ENCODE assay signal across 10 cellular contexts in genomic region chrY:12621446-12622081, GRCh38.
A peak's percentile ranks its signal among the peaks of the same experiment; 100 is the strongest.
DNase-seq lines count a peak whose midpoint lies in the region; ATAC-seq and TF ChIP-seq lines count a peak whose summit lies in the region.
"Had no signal": no experiment of that assay in that cellular context is flagged by ENCODE, and none has a peak within 500 bp of the region (broad histone marks: within the 10 kb centered on the region; RNA-seq: fewer than 3 reads in every experiment).

No MANE protein-coding gene starts in this region.

- no peak for TF ChIP-seq POLR2A in thyroid gland (IDR thresholded peaks at IDR 0.05)

- no peak overlapping the region for H3K4me3 Mint-ChIP-seq in activated naive CD4-positive, alpha-beta T cell treated with anti-CD3 and anti-CD28 coated beads, Interleukin-2, amount 10 ng/mL, durations not matched to agents 7 days and 5 days
- H3K4me3 Mint-ChIP-seq: CD8-positive, alpha-beta memory T cell had no signal

- TF ChIP-seq CTCF in fibroblast of pulmonary artery (IDR thresholded peaks at IDR 0.05; ENCODE audit: low read length, missing control alignments) (peak; percentile 58), thyroid gland (IDR thresholded peaks at IDR 0.05) (peak in 2 of 6 experiments; percentile 43 to 51)

- H3K9me3 ChIP-seq in thyroid gland: no peaks in the 10 kb centered on the region
- no peaks in the 10 kb centered on the region for H3K9me3 ChIP-seq in effector memory CD4-positive, alpha-beta T cell (ENCODE audit: control insufficient read depth, low read length)
- H3K9me3 ChIP-seq: suprapubic skin had no signal

- no peaks in the 10 kb centered on the region for H3K27me3 Mint-ChIP-seq in activated naive CD4-positive, alpha-beta T cell treated with anti-CD3 and anti-CD28 coated beads, Interleukin-2, amount 10 ng/mL, durations not matched to agents 7 days and 5 days
- H3K27me3 Mint-ChIP-seq: CD8-positive, alpha-beta memory T cell had no signal

- no peaks in the 10 kb centered on the region for H3K36me3 ChIP-seq in thyroid gland
- H3K36me3 ChIP-seq in effector memory CD4-positive, alpha-beta T cell (ENCODE audit: control insufficient read depth, insufficient read depth, low read length): no peaks in the 10 kb centered on the region
- H3K36me3 ChIP-seq: suprapubic skin had no signal

- 7 to 22% methylated on average over 4 to 9 of the region's 17 CpGs for WGBS in thyroid gland, 2 donors

- no peaks in the 10 kb centered on the region for H3K4me1 ChIP-seq in thyroid gland
- H3K4me1 ChIP-seq in effector memory CD4-positive, alpha-beta T cell (ENCODE audit: control insufficient read depth, insufficient read depth, low read length, poor library complexity, severe bottlenecking): no peaks in the 10 kb centered on the region
- H3K4me1 ChIP-seq: suprapubic skin had no signal

- DNase-seq in activated naive CD4-positive, alpha-beta T cell treated with anti-CD3 and anti-CD28 coated beads, Interleukin-2, amount 10 ng/mL, durations not matched to agents 7 days and 5 days: peak; percentile 24
- DNase-seq in activated naive CD4-positive, alpha-beta T cell treated with anti-CD3 and anti-CD28 coated beads, Interleukin-2, amount 50 U/mL, for 16 hours: no peak
- peak; percentile 5 for DNase-seq in NCI-H460 (ENCODE audit: extremely low read depth, low read depth)
- peak; percentile 51 for DNase-seq in fibroblast of pulmonary artery (ENCODE audit: low read depth)
- peak; percentile 2 to 4 for DNase-seq in thyroid gland
- DNase-seq in NCI-H1930 (lab: John Stamatoyannopoulos, UW): no peak
- DNase-seq in effector memory CD4-positive, alpha-beta T cell: no peak
- DNase-seq: CD8-positive, alpha-beta memory T cell had no signal

- H3K27ac Mint-ChIP-seq in activated naive CD4-positive, alpha-beta T cell treated with anti-CD3 and anti-CD28 coated beads, Interleukin-2, amount 10 ng/mL, durations not matched to agents 7 days and 5 days: peak overlapping the region; percentile 33

- CTCF ChIA-PET in activated naive CD4-positive, alpha-beta T cell treated with anti-CD3 and anti-CD28 coated beads, Interleukin-2, amount 10 ng/mL, durations not matched to agents 7 days and 5 days (lab: Charles Lee): interaction anchor here (2.8 kb wide), 1 partner anchor 142 kb away, joined by 12 read pairs; no protein-coding TSS in a partner anchor

- intact Hi-C loops in thyroid gland (cut with DNase I): no loop called here

- ATAC-seq in GM21619 (IDR thresholded peaks at IDR 0.05; ENCODE audit: unreplicated experiment): no peak

- no peaks in the 10 kb centered on the region for H3K9me3 Mint-ChIP-seq in activated naive CD4-positive, alpha-beta T cell treated with anti-CD3 and anti-CD28 coated beads, Interleukin-2, amount 10 ng/mL, durations not matched to agents 7 days and 5 days
- H3K9me3 Mint-ChIP-seq: CD8-positive, alpha-beta memory T cell had no signal

- H3K4me3 ChIP-seq in fibroblast of pulmonary artery (replicated peaks; ENCODE audit: low read depth, low read length): no peak overlapping the region
- no peak overlapping the region for H3K4me3 ChIP-seq in thyroid gland (replicated peaks in 1 of 3)
- H3K4me3 ChIP-seq in effector memory CD4-positive, alpha-beta T cell (ENCODE audit: insufficient read depth, low read depth, low read length, poor library complexity, severe bottlenecking): no peak overlapping the region
- H3K4me3 ChIP-seq: suprapubic skin had no signal

- H3K4me1 Mint-ChIP-seq in activated naive CD4-positive, alpha-beta T cell treated with anti-CD3 and anti-CD28 coated beads, Interleukin-2, amount 10 ng/mL, durations not matched to agents 7 days and 5 days: peaks cover 17% of the 10 kb centered on the region

- no peaks in the 10 kb centered on the region for H3K36me3 Mint-ChIP-seq in activated naive CD4-positive, alpha-beta T cell treated with anti-CD3 and anti-CD28 coated beads, Interleukin-2, amount 10 ng/mL, durations not matched to agents 7 days and 5 days
- H3K36me3 Mint-ChIP-seq: CD8-positive, alpha-beta memory T cell had no signal

- no peaks in the 10 kb centered on the region for H3K27me3 ChIP-seq in thyroid gland
- no peaks in the 10 kb centered on the region for H3K27me3 ChIP-seq in effector memory CD4-positive, alpha-beta T cell (replicated peaks; ENCODE audit: control insufficient read depth, insufficient read depth, low read length, poor library complexity, severe bottlenecking)
- H3K27me3 ChIP-seq: suprapubic skin had no signal

- H3K27ac ChIP-seq in thyroid gland: no peak overlapping the region
- H3K27ac ChIP-seq in effector memory CD4-positive, alpha-beta T cell (ENCODE audit: insufficient read depth, low read length, poor library complexity, severe bottlenecking): no peak overlapping the region
- H3K27ac ChIP-seq: suprapubic skin had no signal

Comparison
In these comparisons a context has a peak if more than half of its experiments do, and no peak if none do; other contexts are left out.
1. DNase-seq: peak in activated naive CD4-positive, alpha-beta T cell treated with anti-CD3 and anti-CD28 coated beads, Interleukin-2, amount 10 ng/mL, durations not matched to agents 7 days and 5 days (single experiment), NCI-H460 (single experiment), fibroblast of pulmonary artery (single experiment) and thyroid gland (2 of 2); none in activated naive CD4-positive, alpha-beta T cell treated with anti-CD3 and anti-CD28 coated beads, Interleukin-2, amount 50 U/mL, for 16 hours (single experiment), NCI-H1930 (0 of 2) and effector memory CD4-positive, alpha-beta T cell (0 of 3).